1 cellular context compared by ENCODE assay signal in the genomic region with DNA sequence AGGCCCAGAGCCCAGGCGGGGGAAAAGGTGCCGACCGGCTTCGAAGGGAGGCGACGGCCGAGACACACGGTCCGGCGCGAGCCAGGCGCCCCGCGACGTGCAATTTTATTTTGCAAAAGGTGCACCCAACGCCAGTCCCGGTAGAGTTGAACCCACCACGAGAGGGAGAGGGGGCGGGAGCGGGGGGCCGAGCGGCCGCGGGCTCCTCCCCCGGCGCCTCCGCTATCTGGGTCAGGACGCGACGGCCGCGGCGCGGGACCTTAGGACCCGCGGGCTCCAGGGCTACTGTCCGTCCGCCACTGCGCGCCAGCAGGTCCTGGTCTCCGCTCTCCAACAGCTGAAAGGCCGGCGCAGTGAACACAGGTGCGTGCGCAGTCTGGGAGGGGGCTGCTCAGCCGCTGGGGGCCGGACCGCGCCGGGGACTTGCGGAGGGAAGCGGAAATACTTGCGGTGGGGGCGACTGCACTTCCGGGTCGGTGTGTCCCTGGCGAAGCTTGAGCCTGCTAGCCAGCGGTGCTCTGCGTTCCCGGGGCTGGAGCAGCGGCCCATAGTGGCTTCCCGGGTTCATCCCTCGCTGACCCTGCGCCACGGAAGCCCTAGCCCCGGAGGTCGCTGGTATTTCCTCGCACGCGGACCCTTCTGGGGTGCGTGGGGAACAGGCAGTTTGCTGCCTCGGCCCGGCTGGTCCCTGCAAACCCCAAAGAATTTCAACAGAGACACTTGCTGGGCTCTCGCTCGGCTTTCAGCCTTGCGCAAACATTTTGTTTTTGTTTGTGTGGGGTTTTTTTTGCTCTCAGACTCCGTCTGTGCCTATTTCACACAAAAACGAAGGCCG.
TF ChIP-seq lines count a peak whose summit lies in the region.

TSS of gene RMDN2 (plus strand) at position 225 of the 835 bp plus-strand sequence. CDS start 3,991 bp downstream, outside the sequence.

TF ChIP-seq in HepG2, 621 proteins besides CTCF, POLR2A, EP300 and RAD21 (continued from another document and continues in another):
- TF ChIP-seq, protein P1, sequence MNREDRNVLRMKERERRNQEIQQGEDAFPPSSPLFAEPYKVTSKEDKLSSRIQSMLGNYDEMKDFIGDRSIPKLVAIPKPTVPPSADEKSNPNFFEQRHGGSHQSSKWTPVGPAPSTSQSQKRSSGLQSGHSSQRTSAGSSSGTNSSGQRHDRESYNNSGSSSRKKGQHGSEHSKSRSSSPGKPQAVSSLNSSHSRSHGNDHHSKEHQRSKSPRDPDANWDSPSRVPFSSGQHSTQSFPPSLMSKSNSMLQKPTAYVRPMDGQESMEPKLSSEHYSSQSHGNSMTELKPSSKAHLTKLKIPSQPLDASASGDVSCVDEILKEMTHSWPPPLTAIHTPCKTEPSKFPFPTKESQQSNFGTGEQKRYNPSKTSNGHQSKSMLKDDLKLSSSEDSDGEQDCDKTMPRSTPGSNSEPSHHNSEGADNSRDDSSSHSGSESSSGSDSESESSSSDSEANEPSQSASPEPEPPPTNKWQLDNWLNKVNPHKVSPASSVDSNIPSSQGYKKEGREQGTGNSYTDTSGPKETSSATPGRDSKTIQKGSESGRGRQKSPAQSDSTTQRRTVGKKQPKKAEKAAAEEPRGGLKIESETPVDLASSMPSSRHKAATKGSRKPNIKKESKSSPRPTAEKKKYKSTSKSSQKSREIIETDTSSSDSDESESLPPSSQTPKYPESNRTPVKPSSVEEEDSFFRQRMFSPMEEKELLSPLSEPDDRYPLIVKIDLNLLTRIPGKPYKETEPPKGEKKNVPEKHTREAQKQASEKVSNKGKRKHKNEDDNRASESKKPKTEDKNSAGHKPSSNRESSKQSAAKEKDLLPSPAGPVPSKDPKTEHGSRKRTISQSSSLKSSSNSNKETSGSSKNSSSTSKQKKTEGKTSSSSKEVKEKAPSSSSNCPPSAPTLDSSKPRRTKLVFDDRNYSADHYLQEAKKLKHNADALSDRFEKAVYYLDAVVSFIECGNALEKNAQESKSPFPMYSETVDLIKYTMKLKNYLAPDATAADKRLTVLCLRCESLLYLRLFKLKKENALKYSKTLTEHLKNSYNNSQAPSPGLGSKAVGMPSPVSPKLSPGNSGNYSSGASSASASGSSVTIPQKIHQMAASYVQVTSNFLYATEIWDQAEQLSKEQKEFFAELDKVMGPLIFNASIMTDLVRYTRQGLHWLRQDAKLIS (CRISPR knock-in tag; IDR thresholded peaks at IDR 0.05), result no peak
- TF ChIP-seq NPAS2 (CRISPR knock-in tag; IDR thresholded peaks at IDR 0.05; ENCODE audit: borderline replicate concordance), result no peak
- peak; percentile 98 for TF ChIP-seq ZNF883 (CRISPR knock-in tag; IDR thresholded peaks at IDR 0.05; ENCODE audit: not compliant biosample characterization)
- peak; percentile 64 for TF ChIP-seq TSC22D2 (CRISPR knock-in tag; IDR thresholded peaks at IDR 0.05; ENCODE audit: borderline replicate concordance)
- TF ChIP-seq CBX5 (CRISPR knock-in tag; IDR thresholded peaks at IDR 0.05; ENCODE audit: borderline replicate concordance), result peak; percentile 79; the same call in 1 of the 2 replicates
- TF ChIP-seq ZNF607 (CRISPR knock-in tag; IDR thresholded peaks at IDR 0.05; ENCODE audit: borderline replicate concordance), result peak; percentile 84
- TF ChIP-seq HNF4G (IDR thresholded peaks at IDR 0.05; ENCODE audit: borderline replicate concordance, low read depth, low read length), result peak; percentile 55; the same call in 1 of the 2 replicates
- peak; percentile 86 for TF ChIP-seq HNF4G (CRISPR knock-in tag; IDR thresholded peaks at IDR 0.05; ENCODE audit: borderline replicate concordance, low read depth)
- peak; percentile 50; the same call in 1 of the 2 replicates for TF ChIP-seq NCOR1 (IDR thresholded peaks at IDR 0.05; ENCODE audit: borderline replicate concordance, low read length)
- peak; percentile 95; the same call in 1 of the 2 replicates for TF ChIP-seq NRL (CRISPR knock-in tag; IDR thresholded peaks at IDR 0.05; ENCODE audit: borderline replicate concordance)
- peak; percentile 99 for TF ChIP-seq ZNF225 (CRISPR knock-in tag; IDR thresholded peaks at IDR 0.05)
- peak; percentile 1; the same call in 1 of the 2 replicates for TF ChIP-seq EED (CRISPR knock-in tag; IDR thresholded peaks at IDR 0.05)
- no peak for TF ChIP-seq RAD51 (IDR thresholded peaks at IDR 0.05; ENCODE audit: borderline replicate concordance)
- TF ChIP-seq ZNF260 (CRISPR knock-in tag; IDR thresholded peaks at IDR 0.05; ENCODE audit: borderline replicate concordance, low read depth), result no peak
- TF ChIP-seq ZBTB49 (CRISPR knock-in tag; IDR thresholded peaks at IDR 0.05; ENCODE audit: borderline replicate concordance), result peak; percentile 56; the same call in 1 of the 2 replicates
- TF ChIP-seq DNMT3B (CRISPR knock-in tag; conservative IDR thresholded peaks at IDR 0.05), result peak; percentile 91
- peak; percentile 55 for TF ChIP-seq ZNF629 (CRISPR knock-in tag; conservative IDR thresholded peaks at IDR 0.05)
- no peak; the same call in 1 of the 2 replicates for TF ChIP-seq SP140L (CRISPR knock-in tag; IDR thresholded peaks at IDR 0.05; ENCODE audit: borderline replicate concordance)
- peak; percentile 99 for TF ChIP-seq ZNF567 (CRISPR knock-in tag; IDR thresholded peaks at IDR 0.05; ENCODE audit: borderline replicate concordance)
- peak; percentile 99 for TF ChIP-seq POGZ (CRISPR knock-in tag; IDR thresholded peaks at IDR 0.05)
- TF ChIP-seq FOXJ3 (CRISPR knock-in tag; IDR thresholded peaks at IDR 0.05; ENCODE audit: borderline replicate concordance), result peak; percentile 91
- TF ChIP-seq NCOA5 (CRISPR knock-in tag; IDR thresholded peaks at IDR 0.05), result peak; percentile 34; the same call in 1 of the 2 replicates
- peak; percentile 98 for TF ChIP-seq MTERF4 (CRISPR knock-in tag; IDR thresholded peaks at IDR 0.05)
- TF ChIP-seq MNT (IDR thresholded peaks at IDR 0.05), result 0 out of 2 replicates have a peak, but pooled peaks have one; percentile 27
- 0 out of 2 replicates have a peak, but pooled peaks have one; percentile 21 for TF ChIP-seq ZFP82 (CRISPR knock-in tag; IDR thresholded peaks at IDR 0.05; ENCODE audit: borderline replicate concordance)
- TF ChIP-seq RARG (CRISPR knock-in tag; IDR thresholded peaks at IDR 0.05; ENCODE audit: low read depth), result peak; percentile 84
- 0 out of 2 replicates have a peak, but pooled peaks have one; percentile 48 for TF ChIP-seq KLF15 (CRISPR knock-in tag; IDR thresholded peaks at IDR 0.05; ENCODE audit: borderline replicate concordance)
- TF ChIP-seq ZNF205 (CRISPR knock-in tag; IDR thresholded peaks at IDR 0.05), result peak; percentile 59; the same call in 1 of the 2 replicates
- TF ChIP-seq YEATS4 (CRISPR knock-in tag; IDR thresholded peaks at IDR 0.05; ENCODE audit: borderline replicate concordance), result peak; percentile 96
- TF ChIP-seq, protein P2, sequence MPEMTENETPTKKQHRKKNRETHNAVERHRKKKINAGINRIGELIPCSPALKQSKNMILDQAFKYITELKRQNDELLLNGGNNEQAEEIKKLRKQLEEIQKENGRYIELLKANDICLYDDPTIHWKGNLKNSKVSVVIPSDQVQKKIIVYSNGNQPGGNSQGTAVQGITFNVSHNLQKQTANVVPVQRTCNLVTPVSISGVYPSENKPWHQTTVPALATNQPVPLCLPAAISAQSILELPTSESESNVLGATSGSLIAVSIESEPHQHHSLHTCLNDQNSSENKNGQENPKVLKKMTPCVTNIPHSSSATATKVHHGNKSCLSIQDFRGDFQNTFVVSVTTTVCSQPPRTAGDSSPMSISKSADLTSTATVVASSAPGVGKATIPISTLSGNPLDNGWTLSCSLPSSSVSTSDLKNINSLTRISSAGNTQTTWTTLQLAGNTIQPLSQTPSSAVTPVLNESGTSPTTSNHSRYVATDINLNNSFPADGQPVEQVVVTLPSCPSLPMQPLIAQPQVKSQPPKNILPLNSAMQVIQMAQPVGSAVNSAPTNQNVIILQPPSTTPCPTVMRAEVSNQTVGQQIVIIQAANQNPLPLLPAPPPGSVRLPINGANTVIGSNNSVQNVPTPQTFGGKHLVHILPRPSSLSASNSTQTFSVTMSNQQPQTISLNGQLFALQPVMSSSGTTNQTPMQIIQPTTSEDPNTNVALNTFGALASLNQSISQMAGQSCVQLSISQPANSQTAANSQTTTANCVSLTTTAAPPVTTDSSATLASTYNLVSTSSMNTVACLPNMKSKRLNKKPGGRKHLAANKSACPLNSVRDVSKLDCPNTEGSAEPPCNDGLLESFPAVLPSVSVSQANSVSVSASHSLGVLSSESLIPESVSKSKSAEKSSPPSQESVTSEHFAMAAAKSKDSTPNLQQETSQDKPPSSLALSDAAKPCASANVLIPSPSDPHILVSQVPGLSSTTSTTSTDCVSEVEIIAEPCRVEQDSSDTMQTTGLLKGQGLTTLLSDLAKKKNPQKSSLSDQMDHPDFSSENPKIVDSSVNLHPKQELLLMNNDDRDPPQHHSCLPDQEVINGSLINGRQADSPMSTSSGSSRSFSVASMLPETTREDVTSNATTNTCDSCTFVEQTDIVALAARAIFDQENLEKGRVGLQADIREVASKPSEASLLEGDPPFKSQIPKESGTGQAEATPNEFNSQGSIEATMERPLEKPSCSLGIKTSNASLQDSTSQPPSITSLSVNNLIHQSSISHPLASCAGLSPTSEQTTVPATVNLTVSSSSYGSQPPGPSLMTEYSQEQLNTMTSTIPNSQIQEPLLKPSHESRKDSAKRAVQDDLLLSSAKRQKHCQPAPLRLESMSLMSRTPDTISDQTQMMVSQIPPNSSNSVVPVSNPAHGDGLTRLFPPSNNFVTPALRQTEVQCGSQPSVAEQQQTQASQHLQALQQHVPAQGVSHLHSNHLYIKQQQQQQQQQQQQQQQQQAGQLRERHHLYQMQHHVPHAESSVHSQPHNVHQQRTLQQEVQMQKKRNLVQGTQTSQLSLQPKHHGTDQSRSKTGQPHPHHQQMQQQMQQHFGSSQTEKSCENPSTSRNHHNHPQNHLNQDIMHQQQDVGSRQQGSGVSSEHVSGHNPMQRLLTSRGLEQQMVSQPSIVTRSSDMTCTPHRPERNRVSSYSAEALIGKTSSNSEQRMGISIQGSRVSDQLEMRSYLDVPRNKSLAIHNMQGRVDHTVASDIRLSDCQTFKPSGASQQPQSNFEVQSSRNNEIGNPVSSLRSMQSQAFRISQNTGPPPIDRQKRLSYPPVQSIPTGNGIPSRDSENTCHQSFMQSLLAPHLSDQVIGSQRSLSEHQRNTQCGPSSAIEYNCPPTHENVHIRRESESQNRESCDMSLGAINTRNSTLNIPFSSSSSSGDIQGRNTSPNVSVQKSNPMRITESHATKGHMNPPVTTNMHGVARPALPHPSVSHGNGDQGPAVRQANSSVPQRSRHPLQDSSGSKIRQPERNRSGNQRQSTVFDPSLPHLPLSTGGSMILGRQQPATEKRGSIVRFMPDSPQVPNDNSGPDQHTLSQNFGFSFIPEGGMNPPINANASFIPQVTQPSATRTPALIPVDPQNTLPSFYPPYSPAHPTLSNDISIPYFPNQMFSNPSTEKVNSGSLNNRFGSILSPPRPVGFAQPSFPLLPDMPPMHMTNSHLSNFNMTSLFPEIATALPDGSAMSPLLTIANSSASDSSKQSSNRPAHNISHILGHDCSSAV (CRISPR knock-in tag; IDR thresholded peaks at IDR 0.05; ENCODE audit: borderline replicate concordance), result peak; percentile 91; the same call in 1 of the 2 replicates
- peak; percentile 95; the same call in 1 of the 2 replicates for TF ChIP-seq NFIB (CRISPR knock-in tag; IDR thresholded peaks at IDR 0.05; ENCODE audit: borderline replicate concordance)
- no peak for TF ChIP-seq IKZF1 (IDR thresholded peaks at IDR 0.05)
- TF ChIP-seq CBFB (CRISPR knock-in tag; IDR thresholded peaks at IDR 0.05), result peak; percentile 91
- TF ChIP-seq AGO2 (optimal IDR thresholded peaks at IDR 0.05; ENCODE audit: low read depth, low read length), result peak; percentile 90
- peak; percentile 94 for TF ChIP-seq THYN1 (CRISPR knock-in tag; IDR thresholded peaks at IDR 0.05; ENCODE audit: borderline replicate concordance, low read depth)
- no peak for TF ChIP-seq NFE2 (CRISPR knock-in tag; IDR thresholded peaks at IDR 0.05)
- peak; percentile 86; the same call in 1 of the 2 replicates for TF ChIP-seq KLF11 (CRISPR knock-in tag; IDR thresholded peaks at IDR 0.05)
- 0 out of 2 replicates have a peak, but pooled peaks have one; percentile 55 for TF ChIP-seq ZNF530 (CRISPR knock-in tag; IDR thresholded peaks at IDR 0.05; ENCODE audit: low read depth)
- TF ChIP-seq PITX1 (CRISPR knock-in tag; IDR thresholded peaks at IDR 0.05), result peak; percentile 87
- TF ChIP-seq NFRKB (IDR thresholded peaks at IDR 0.05), result no peak
